In the genomic region with DNA sequence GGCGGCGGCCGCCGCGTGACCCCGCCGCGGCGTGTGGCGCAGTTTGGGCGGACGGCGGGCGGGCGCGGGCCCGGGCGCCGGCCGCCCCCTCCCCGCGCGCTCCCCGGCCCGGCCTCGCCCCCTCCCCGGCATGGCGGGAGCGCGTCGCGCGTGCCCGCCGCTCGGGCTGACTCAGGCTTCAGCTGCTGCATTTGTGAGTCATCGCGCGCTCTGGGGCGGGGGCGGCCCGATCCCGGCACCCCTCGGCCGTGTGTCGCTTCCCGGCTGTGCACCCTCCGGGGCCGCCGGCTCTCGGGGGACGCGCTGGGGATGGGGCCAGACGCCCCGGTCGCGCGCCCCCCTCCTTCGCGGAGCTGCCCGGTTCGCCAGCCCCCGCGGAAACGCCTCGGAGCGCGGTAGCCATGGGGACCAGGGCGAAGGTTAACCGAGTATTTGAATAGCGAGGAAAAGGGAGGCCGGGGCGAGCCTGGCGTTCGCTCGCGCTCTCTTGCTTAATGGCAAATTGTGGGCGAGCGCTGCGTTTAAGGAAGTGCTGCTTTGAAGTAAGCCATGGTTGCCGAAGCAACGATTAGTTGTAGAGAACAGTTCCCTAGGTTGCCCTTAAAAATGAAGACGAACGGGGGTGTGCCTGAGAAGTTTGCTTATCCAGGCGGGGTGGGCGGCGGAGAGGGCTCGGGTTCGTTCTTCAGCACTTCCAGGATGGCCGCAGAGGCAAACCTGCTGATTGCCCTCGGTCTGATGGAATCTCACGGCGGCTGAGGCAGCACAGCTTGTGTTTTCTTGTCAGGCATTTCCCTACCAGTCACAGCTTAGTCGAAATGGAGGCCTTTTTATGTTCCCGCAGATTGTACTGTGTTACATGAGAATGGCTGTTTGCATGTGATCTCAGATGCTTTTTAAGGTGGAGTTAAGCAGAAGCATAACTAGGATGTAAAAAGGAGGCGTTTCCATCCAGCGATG, we compare ENCODE assay signal across 1 cellular context.
TF ChIP-seq lines count a peak whose summit lies in the region.

No MANE protein-coding gene starts in this region.

TF ChIP-seq in GM12878, 131 proteins besides CTCF, POLR2A, EP300 and RAD21 (continued from another document and continues in another):
- TF ChIP-seq E2F8 (IDR thresholded peaks at IDR 0.05; ENCODE audit: low read depth, partially characterized antibody) = peak; percentile 38
- peak in 1 of 2 experiments; percentile 16; a peak in 1 of 4 replicates for TF ChIP-seq IKZF2 (IDR thresholded peaks at IDR 0.05)
- no peak; the same call in 1 of the 2 replicates for TF ChIP-seq MXI1 (IDR thresholded peaks at IDR 0.05; ENCODE audit: low read depth, low read length)
- TF ChIP-seq, protein P1, sequence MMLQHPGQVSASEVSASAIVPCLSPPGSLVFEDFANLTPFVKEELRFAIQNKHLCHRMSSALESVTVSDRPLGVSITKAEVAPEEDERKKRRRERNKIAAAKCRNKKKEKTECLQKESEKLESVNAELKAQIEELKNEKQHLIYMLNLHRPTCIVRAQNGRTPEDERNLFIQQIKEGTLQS (IDR thresholded peaks at IDR 0.05; ENCODE audit: borderline replicate concordance, extremely low read depth, low read depth, low read length) = no peak
- no peak for TF ChIP-seq SMC3 (IDR thresholded peaks at IDR 0.05; ENCODE audit: borderline replicate concordance, low read length)
- TF ChIP-seq, protein P2, sequence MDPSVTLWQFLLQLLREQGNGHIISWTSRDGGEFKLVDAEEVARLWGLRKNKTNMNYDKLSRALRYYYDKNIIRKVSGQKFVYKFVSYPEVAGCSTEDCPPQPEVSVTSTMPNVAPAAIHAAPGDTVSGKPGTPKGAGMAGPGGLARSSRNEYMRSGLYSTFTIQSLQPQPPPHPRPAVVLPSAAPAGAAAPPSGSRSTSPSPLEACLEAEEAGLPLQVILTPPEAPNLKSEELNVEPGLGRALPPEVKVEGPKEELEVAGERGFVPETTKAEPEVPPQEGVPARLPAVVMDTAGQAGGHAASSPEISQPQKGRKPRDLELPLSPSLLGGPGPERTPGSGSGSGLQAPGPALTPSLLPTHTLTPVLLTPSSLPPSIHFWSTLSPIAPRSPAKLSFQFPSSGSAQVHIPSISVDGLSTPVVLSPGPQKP (IDR thresholded peaks at IDR 0.05; ENCODE audit: low read depth, low read length) = no peak
- peak; percentile 20 for TF ChIP-seq DPF2 (IDR thresholded peaks at IDR 0.05)
- no peak for TF ChIP-seq RUNX3 (IDR thresholded peaks at IDR 0.05; ENCODE audit: low read length)
- TF ChIP-seq SREBF2 (IDR thresholded peaks at IDR 0.05; ENCODE audit: low read length) = no peak
- no peak for TF ChIP-seq CUX1 (IDR thresholded peaks at IDR 0.05; ENCODE audit: insufficient replicate concordance, low read depth, low read length)
- TF ChIP-seq CHD1 (IDR thresholded peaks at IDR 0.05; ENCODE audit: low read depth, low read length) = peak; percentile 77; the same call in 1 of the 2 replicates
- peak in 1 of 2 experiments; percentile 45; a peak in 2 of 4 replicates for TF ChIP-seq BHLHE40 (IDR thresholded peaks at IDR 0.05; ENCODE audit: borderline replicate concordance in 1 of 2, low read depth in 2 of 2, low read length in 1 of 2)
- 0 out of 2 replicates have a peak, but pooled peaks have one; percentile 7 for TF ChIP-seq YY1 (IDR thresholded peaks at IDR 0.05; ENCODE audit: low read depth, low read length)
- TF ChIP-seq IRF4 (IDR thresholded peaks at IDR 0.05; ENCODE audit: low read depth, low read length) = no peak
- TF ChIP-seq JUNB (IDR thresholded peaks at IDR 0.05) = no peak
- no peak for TF ChIP-seq RCOR1 (conservative IDR thresholded peaks at IDR 0.05; ENCODE audit: low read depth, low read length)
- peak; percentile 23 for TF ChIP-seq GATAD2B (conservative IDR thresholded peaks at IDR 0.05; ENCODE audit: low read depth)
- no peak for TF ChIP-seq NFYA (IDR thresholded peaks at IDR 0.05; ENCODE audit: borderline replicate concordance, low read depth, low read length)
- TF ChIP-seq POLR2AphosphoS5 (IDR thresholded peaks at IDR 0.05; ENCODE audit: low read length) = peak; percentile 93
- no peak for TF ChIP-seq BCLAF1 (IDR thresholded peaks at IDR 0.05)
- TF ChIP-seq HDAC6 (IDR thresholded peaks at IDR 0.05; ENCODE audit: unreplicated experiment) = no peak
- no peak for TF ChIP-seq RELA (IDR thresholded peaks at IDR 0.05; ENCODE audit: borderline replicate concordance, partially characterized antibody)
- TF ChIP-seq, protein P3, sequence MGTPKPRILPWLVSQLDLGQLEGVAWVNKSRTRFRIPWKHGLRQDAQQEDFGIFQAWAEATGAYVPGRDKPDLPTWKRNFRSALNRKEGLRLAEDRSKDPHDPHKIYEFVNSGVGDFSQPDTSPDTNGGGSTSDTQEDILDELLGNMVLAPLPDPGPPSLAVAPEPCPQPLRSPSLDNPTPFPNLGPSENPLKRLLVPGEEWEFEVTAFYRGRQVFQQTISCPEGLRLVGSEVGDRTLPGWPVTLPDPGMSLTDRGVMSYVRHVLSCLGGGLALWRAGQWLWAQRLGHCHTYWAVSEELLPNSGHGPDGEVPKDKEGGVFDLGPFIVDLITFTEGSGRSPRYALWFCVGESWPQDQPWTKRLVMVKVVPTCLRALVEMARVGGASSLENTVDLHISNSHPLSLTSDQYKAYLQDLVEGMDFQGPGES (IDR thresholded peaks at IDR 0.05) = no peak
- TF ChIP-seq, protein P4, sequence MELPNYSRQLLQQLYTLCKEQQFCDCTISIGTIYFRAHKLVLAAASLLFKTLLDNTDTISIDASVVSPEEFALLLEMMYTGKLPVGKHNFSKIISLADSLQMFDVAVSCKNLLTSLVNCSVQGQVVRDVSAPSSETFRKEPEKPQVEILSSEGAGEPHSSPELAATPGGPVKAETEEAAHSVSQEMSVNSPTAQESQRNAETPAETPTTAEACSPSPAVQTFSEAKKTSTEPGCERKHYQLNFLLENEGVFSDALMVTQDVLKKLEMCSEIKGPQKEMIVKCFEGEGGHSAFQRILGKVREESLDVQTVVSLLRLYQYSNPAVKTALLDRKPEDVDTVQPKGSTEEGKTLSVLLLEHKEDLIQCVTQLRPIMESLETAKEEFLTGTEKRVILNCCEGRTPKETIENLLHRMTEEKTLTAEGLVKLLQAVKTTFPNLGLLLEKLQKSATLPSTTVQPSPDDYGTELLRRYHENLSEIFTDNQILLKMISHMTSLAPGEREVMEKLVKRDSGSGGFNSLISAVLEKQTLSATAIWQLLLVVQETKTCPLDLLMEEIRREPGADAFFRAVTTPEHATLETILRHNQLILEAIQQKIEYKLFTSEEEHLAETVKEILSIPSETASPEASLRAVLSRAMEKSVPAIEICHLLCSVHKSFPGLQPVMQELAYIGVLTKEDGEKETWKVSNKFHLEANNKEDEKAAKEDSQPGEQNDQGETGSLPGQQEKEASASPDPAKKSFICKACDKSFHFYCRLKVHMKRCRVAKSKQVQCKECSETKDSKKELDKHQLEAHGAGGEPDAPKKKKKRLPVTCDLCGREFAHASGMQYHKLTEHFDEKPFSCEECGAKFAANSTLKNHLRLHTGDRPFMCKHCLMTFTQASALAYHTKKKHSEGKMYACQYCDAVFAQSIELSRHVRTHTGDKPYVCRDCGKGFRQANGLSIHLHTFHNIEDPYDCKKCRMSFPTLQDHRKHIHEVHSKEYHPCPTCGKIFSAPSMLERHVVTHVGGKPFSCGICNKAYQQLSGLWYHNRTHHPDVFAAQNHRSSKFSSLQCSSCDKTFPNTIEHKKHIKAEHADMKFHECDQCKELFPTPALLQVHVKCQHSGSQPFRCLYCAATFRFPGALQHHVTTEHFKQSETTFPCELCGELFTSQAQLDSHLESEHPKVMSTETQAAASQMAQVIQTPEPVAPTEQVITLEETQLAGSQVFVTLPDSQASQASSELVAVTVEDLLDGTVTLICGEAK (IDR thresholded peaks at IDR 0.05; ENCODE audit: borderline replicate concordance) = no peak
- TF ChIP-seq SPI1 (IDR thresholded peaks at IDR 0.05; ENCODE audit: borderline replicate concordance, insufficient read depth, low read depth, low read length) = peak; percentile 80; the same call in 1 of the 2 replicates
- peak; percentile 11 for TF ChIP-seq MEF2B (IDR thresholded peaks at IDR 0.05; ENCODE audit: partially characterized antibody, poor library complexity, severe bottlenecking)
- peak; percentile 61; the same call in 1 of the 2 replicates for TF ChIP-seq SIN3A (IDR thresholded peaks at IDR 0.05; ENCODE audit: low read depth, low read length)
- TF ChIP-seq, protein P5, sequence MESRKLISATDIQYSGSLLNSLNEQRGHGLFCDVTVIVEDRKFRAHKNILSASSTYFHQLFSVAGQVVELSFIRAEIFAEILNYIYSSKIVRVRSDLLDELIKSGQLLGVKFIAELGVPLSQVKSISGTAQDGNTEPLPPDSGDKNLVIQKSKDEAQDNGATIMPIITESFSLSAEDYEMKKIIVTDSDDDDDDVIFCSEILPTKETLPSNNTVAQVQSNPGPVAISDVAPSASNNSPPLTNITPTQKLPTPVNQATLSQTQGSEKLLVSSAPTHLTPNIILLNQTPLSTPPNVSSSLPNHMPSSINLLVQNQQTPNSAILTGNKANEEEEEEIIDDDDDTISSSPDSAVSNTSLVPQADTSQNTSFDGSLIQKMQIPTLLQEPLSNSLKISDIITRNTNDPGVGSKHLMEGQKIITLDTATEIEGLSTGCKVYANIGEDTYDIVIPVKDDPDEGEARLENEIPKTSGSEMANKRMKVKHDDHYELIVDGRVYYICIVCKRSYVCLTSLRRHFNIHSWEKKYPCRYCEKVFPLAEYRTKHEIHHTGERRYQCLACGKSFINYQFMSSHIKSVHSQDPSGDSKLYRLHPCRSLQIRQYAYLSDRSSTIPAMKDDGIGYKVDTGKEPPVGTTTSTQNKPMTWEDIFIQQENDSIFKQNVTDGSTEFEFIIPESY (IDR thresholded peaks at IDR 0.05) = no peak
- TF ChIP-seq USF1 (IDR thresholded peaks at IDR 0.05; ENCODE audit: borderline replicate concordance, extremely low read length, insufficient read depth, low read depth, low read length) = no peak
